ENCODE assay signal across 16 cellular contexts in genomic region chr6:168209420-168209819, GRCh38.
"Had no signal": no experiment of that assay in that cellular context is flagged by ENCODE, and none has a peak within 500 bp of the region (broad histone marks: within the 10 kb centered on the region; RNA-seq: fewer than 3 reads in every experiment).

No MANE protein-coding gene starts in this region.

- H3K4me3 ChIP-seq: coronary artery, esophagus squamous epithelium, left lung, right lobe of liver, thoracic aorta had no signal

- H3K4me1 Mint-ChIP-seq: activated CD4-positive, alpha-beta T cell treated with anti-CD3 and anti-CD28 coated beads, Interleukin-2, amount 10 ng/mL, durations not matched to agents 7 days and 5 days; activated naive CD8-positive, alpha-beta T cell treated with anti-CD3 and anti-CD28 coated beads for 36 hours; central memory CD8-positive, alpha-beta T cell; naive B cell had no signal

- H3K9me3 Mint-ChIP-seq: activated naive CD8-positive, alpha-beta T cell treated with anti-CD3 and anti-CD28 coated beads for 36 hours; central memory CD8-positive, alpha-beta T cell had no signal

- H3K4me3 Mint-ChIP-seq: activated CD4-positive, alpha-beta T cell treated with anti-CD3 and anti-CD28 coated beads, Interleukin-2, amount 10 ng/mL, durations not matched to agents 7 days and 5 days; activated naive CD8-positive, alpha-beta T cell treated with anti-CD3 and anti-CD28 coated beads for 36 hours; central memory CD8-positive, alpha-beta T cell; naive B cell had no signal

- H3K27ac ChIP-seq: brain microvascular endothelial cell, coronary artery, esophagus squamous epithelium, left lung, right lobe of liver, thoracic aorta had no signal

- H3K27ac Mint-ChIP-seq: activated CD4-positive, alpha-beta T cell treated with anti-CD3 and anti-CD28 coated beads, Interleukin-2, amount 10 ng/mL, durations not matched to agents 7 days and 5 days; activated naive CD8-positive, alpha-beta T cell treated with anti-CD3 and anti-CD28 coated beads for 36 hours; naive B cell had no signal

- ATAC-seq: left lung had no signal

- H3K36me3 ChIP-seq: brain microvascular endothelial cell, esophagus squamous epithelium, left lung, right lobe of liver, thoracic aorta had no signal

- H3K4me1 ChIP-seq: left lung, right lobe of liver had no signal

- H3K27me3 ChIP-seq: brain microvascular endothelial cell, esophagus squamous epithelium, left lung, right lobe of liver had no signal

- H3K36me3 Mint-ChIP-seq: activated naive CD8-positive, alpha-beta T cell treated with anti-CD3 and anti-CD28 coated beads for 36 hours; naive B cell had no signal

- H3K27me3 Mint-ChIP-seq: activated CD4-positive, alpha-beta T cell treated with anti-CD3 and anti-CD28 coated beads, Interleukin-2, amount 10 ng/mL, durations not matched to agents 7 days and 5 days; central memory CD8-positive, alpha-beta T cell; naive B cell had no signal

- DNase-seq: activated CD4-positive, alpha-beta T cell treated with anti-CD3 and anti-CD28 coated beads, Interleukin-2, amount 10 ng/mL, durations not matched to agents 7 days and 5 days; activated CD8-positive, alpha-beta memory T cell treated with anti-CD3 and anti-CD28 coated beads for 24 hours; activated naive CD8-positive, alpha-beta T cell treated with anti-CD3 and anti-CD28 coated beads for 36 hours; amygdala; brain microvascular endothelial cell; esophagus squamous epithelium; islet precursor cell; mammary epithelial cell; naive B cell; stimulated activated CD4-positive, alpha-beta T cell treated with anti-CD3 and anti-CD28 coated beads, Interleukin-2, amount 100 ng/mL, for 24 hours; T-helper 2 cell had no signal

- H3K9me3 ChIP-seq: esophagus squamous epithelium, left lung, right lobe of liver, thoracic aorta had no signal
